In the genomic region with DNA sequence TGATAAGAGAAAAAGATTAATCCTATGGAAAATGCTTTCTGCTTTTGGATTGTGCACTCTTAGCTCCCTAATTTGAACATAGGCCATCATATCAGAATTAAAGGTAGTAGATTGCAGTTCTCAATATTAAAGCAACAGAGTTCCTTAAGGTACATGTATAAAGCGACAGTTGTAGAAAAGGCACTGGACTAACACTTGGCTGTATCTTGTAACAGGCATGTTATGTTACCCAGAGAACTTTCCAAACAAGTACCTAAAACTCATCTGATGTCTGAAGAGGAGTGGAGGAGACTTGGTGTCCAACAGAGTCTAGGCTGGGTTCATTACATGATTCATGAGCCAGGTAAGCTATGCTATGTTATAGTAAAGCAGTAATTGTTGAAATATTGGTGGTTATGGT, we compare ENCODE assay signal across 15 cellular contexts. TPM values are rescaled to one million over a fixed set of nuclear protein-coding genes. Genes with fewer than 3 reads are reported as not detected.
DNase-seq lines count a peak whose midpoint lies in the region; ATAC-seq and TF ChIP-seq lines count a peak whose summit lies in the region.
"Had no signal": no experiment of that assay in that cellular context is flagged by ENCODE, and none has a peak within 500 bp of the region (broad histone marks: within the 10 kb centered on the region; RNA-seq: fewer than 3 reads in every experiment).

No MANE protein-coding gene starts in this region.

- intact Hi-C loops in CD14-positive monocyte (cut with micrococcal nuclease): loop anchor here (5.0 to 10.0 kb wide), 4 partner anchors 67 to 232 kb away; no protein-coding TSS in a partner anchor

- H3K4me1 ChIP-seq in HEK293 (ENCODE audit: control insufficient read depth, insufficient read depth, low read length) (no peaks in the 10 kb centered on the region), iPS-15b (ENCODE audit: control insufficient read depth, insufficient read depth, low read length) (peaks cover 4% of the 10 kb centered on the region)

- no peak for TF ChIP-seq CTCF in CD14-positive monocyte (IDR thresholded peaks at IDR 0.05)
- TF ChIP-seq CTCF in HEK293 (tag by site-specific recombination; IDR thresholded peaks at IDR 0.05): no peak
- TF ChIP-seq CTCF in GM13977 (IDR thresholded peaks at IDR 0.05; ENCODE audit: extremely low read depth, insufficient read depth, missing control alignments): no peak

- no peaks in the 10 kb centered on the region for H3K9me3 Mint-ChIP-seq in CD14-positive monocyte
- H3K9me3 Mint-ChIP-seq in activated CD4-positive, alpha-beta memory T cell treated with anti-CD3 and anti-CD28 coated beads, Interleukin-2, amount 10 ng/mL, durations not matched to agents 7 days and 5 days: no peaks in the 10 kb centered on the region

- H3K36me3 ChIP-seq in HEK293 (ENCODE audit: control insufficient read depth in 2 of 2, insufficient read depth in 1 of 2, low read length in 2 of 2) (peaks cover 11 to 59% of the 10 kb centered on the region in 2 experiments; a peak in 2 of 3 replicates), iPS-15b (ENCODE audit: control insufficient read depth, insufficient read depth, low read length) (peaks cover 7% of the 10 kb centered on the region)
- H3K36me3 ChIP-seq: vagina had no signal

- POLR2A ChIA-PET in HEK293 (lab: Yijun Ruan, JAX): interaction anchor here (0.9 kb wide), 1 partner anchor 10 kb away, joined by 3 read pairs; no protein-coding TSS in a partner anchor
- POLR2A ChIA-PET in activated CD4-positive, alpha-beta memory T cell treated with anti-CD3 and anti-CD28 coated beads, Interleukin-2, amount 10 ng/mL, durations not matched to agents 7 days and 5 days (lab: Charles Lee): interaction anchor here (1.2 to 1.6 kb wide), 3 partner anchors 44 to 109 kb away, joined by 3 to 9 read pairs (median 3); no protein-coding TSS in a partner anchor

- no peak overlapping the region for H3K9ac ChIP-seq in iPS-15b (ENCODE audit: low read depth, low read length)

- H3K9me3 ChIP-seq in HEK293 (ENCODE audit: control insufficient read depth, insufficient read depth, low read depth, low read length) (no peaks in the 10 kb centered on the region), iPS-15b (ENCODE audit: control insufficient read depth, insufficient read depth, low read length) (no peaks in the 10 kb centered on the region)
- H3K9me3 ChIP-seq: vagina had no signal

- CTCF ChIA-PET in HEK293 (lab: Yijun Ruan, JAX): interaction anchor here (1.1 kb wide), 1 partner anchor 9 kb away, joined by 3 read pairs; no protein-coding TSS in a partner anchor
- CTCF ChIA-PET in activated CD4-positive, alpha-beta memory T cell treated with anti-CD3 and anti-CD28 coated beads, Interleukin-2, amount 10 ng/mL, durations not matched to agents 7 days and 5 days (lab: Charles Lee): no interaction called here

- peak overlapping the region; percentile 95 for H3K4me3 ChIP-seq in HEK293 (ENCODE audit: low read depth, low read length)
- peak overlapping the region; percentile 96 for H3K4me3 ChIP-seq in iPS-15b (ENCODE audit: low read depth, low read length)
- H3K4me3 ChIP-seq: vagina had no signal

- peak overlapping the region in 4 of 7 donors; percentile 10 to 58 (median 40) for H3K27ac Mint-ChIP-seq in CD14-positive monocyte
- H3K27ac Mint-ChIP-seq in activated CD4-positive, alpha-beta memory T cell treated with anti-CD3 and anti-CD28 coated beads, Interleukin-2, amount 10 ng/mL, durations not matched to agents 7 days and 5 days: peak overlapping the region; percentile 98

- ATAC-seq in HG03135 (IDR thresholded peaks at IDR 0.05; ENCODE audit: unreplicated experiment): no peak
- ATAC-seq: left ventricle myocardium superior, Right ventricle myocardium inferior had no signal

- no peaks in the 10 kb centered on the region for H3K27me3 Mint-ChIP-seq in CD14-positive monocyte (ENCODE audit: low read depth in 3 of 3)
- no peaks in the 10 kb centered on the region for H3K27me3 Mint-ChIP-seq in activated CD4-positive, alpha-beta memory T cell treated with anti-CD3 and anti-CD28 coated beads, Interleukin-2, amount 10 ng/mL, durations not matched to agents 7 days and 5 days

- peaks cover 43% of the 10 kb centered on the region for H3K4me1 Mint-ChIP-seq in CD14-positive monocyte
- peaks cover 65% of the 10 kb centered on the region for H3K4me1 Mint-ChIP-seq in activated CD4-positive, alpha-beta memory T cell treated with anti-CD3 and anti-CD28 coated beads, Interleukin-2, amount 10 ng/mL, durations not matched to agents 7 days and 5 days

- H3K36me3 Mint-ChIP-seq in CD14-positive monocyte: peaks cover 3 to 4% of the 10 kb centered on the region in 2 donors
- H3K36me3 Mint-ChIP-seq in activated CD4-positive, alpha-beta memory T cell treated with anti-CD3 and anti-CD28 coated beads, Interleukin-2, amount 10 ng/mL, durations not matched to agents 7 days and 5 days (ENCODE audit: low read depth): peaks cover 70% of the 10 kb centered on the region

- H3K27me3 ChIP-seq in iPS-15b (ENCODE audit: control insufficient read depth, insufficient read depth, low read length): no peaks in the 10 kb centered on the region
- H3K27me3 ChIP-seq: vagina had no signal

- H3K4me3 Mint-ChIP-seq in CD14-positive monocyte: no peak overlapping the region
- peak overlapping the region; percentile 95 for H3K4me3 Mint-ChIP-seq in activated CD4-positive, alpha-beta memory T cell treated with anti-CD3 and anti-CD28 coated beads, Interleukin-2, amount 10 ng/mL, durations not matched to agents 7 days and 5 days

- in situ Hi-C loops in GM13977 (cut with MboI; ENCODE audit: low pct_unique_long_range_greater_than_20kb, low sequenced_read_pairs, unreplicated experiment): no loop called here

- DNase-seq in CD14-positive monocyte (ENCODE audit: low spot score) (no peak), middle frontal gyrus (ENCODE audit: extremely low spot score, low spot score) (no peak), NCI-H1417 treated with DMSO at 0.1 percent for 48 hours (lab: John Stamatoyannopoulos, UW) (no peak), GM13977 (ENCODE audit: low spot score) (no peak)
- no peak for DNase-seq in activated CD4-positive, alpha-beta memory T cell treated with anti-CD3 and anti-CD28 coated beads, Interleukin-2, amount 10 ng/mL, durations not matched to agents 7 days and 5 days
- DNase-seq: activated CD4-positive, alpha-beta T cell treated with anti-CD3 and anti-CD28 coated beads, Interleukin-2, amount 50 U/mL, for 48 hours; DMS53; left ventricle myocardium superior; NCI-H187; retina had no signal

- H3K27ac ChIP-seq in HEK293 (ENCODE audit: extremely low read depth, low read depth, low read length): 0 out of 2 replicates have a peak overlapping the region, but pooled peaks have one; percentile 8
- H3K27ac ChIP-seq: vagina had no signal

TF ChIP-seq in HEK293, 187 proteins besides CTCF, POLR2A, EP300 and RAD21:
- TF ChIP-seq GLIS1 (tag by site-specific recombination; IDR thresholded peaks at IDR 0.05) (no peak), TCF7L2 (IDR thresholded peaks at IDR 0.05; ENCODE audit: borderline replicate concordance, low read depth, low read length) (no peak), ZNF544 (tag by site-specific recombination; IDR thresholded peaks at IDR 0.05) (no peak), ZNF341 (tag by site-specific recombination; IDR thresholded peaks at IDR 0.05; ENCODE audit: low read depth) (no peak)
- TF ChIP-seq, protein P1, sequence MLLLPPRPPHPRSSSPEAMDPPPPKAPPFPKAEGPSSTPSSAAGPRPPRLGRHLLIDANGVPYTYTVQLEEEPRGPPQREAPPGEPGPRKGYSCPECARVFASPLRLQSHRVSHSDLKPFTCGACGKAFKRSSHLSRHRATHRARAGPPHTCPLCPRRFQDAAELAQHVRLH (tag by site-specific recombination; IDR thresholded peaks at IDR 0.05): no peak
- TF ChIP-seq, protein P2, sequence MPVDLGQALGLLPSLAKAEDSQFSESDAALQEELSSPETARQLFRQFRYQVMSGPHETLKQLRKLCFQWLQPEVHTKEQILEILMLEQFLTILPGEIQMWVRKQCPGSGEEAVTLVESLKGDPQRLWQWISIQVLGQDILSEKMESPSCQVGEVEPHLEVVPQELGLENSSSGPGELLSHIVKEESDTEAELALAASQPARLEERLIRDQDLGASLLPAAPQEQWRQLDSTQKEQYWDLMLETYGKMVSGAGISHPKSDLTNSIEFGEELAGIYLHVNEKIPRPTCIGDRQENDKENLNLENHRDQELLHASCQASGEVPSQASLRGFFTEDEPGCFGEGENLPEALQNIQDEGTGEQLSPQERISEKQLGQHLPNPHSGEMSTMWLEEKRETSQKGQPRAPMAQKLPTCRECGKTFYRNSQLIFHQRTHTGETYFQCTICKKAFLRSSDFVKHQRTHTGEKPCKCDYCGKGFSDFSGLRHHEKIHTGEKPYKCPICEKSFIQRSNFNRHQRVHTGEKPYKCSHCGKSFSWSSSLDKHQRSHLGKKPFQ (tag by site-specific recombination; IDR thresholded peaks at IDR 0.05): no peak

RNA-seq across cellular contexts. Expression of a gene that starts 3.3 kb away (rescaled TPM):
- polyA plus RNA-seq in CD14-positive monocyte: 1 to 10 TPM; 8.6 to 9.8 TPM
- 10 to 100 TPM; 35.2 to 35.7 TPM for total RNA-seq in activated CD4-positive, alpha-beta memory T cell treated with anti-CD3 and anti-CD28 coated beads, Interleukin-2, amount 10 ng/mL, durations not matched to agents 7 days and 5 days

RNA-seq across cellular contexts. Expression of a gene that starts 4.0 kb away (rescaled TPM):
- 10 to 100 TPM; 12.3 to 14.5 TPM for polyA plus RNA-seq in CD14-positive monocyte
- total RNA-seq in activated CD4-positive, alpha-beta memory T cell treated with anti-CD3 and anti-CD28 coated beads, Interleukin-2, amount 10 ng/mL, durations not matched to agents 7 days and 5 days: 100 to 1,000 TPM; 175 to 180 TPM
